Comparison of ENCODE assay signal across 1 cellular context in genomic region chrX:29419774-29420553, GRCh38.
TF ChIP-seq lines count a peak whose summit lies in the region.

No MANE protein-coding gene starts in this region.

TF ChIP-seq in WTC11, 78 proteins besides CTCF, POLR2A, EP300 and RAD21 (continued from another document):
- TF ChIP-seq PRDM15 (CRISPR knock-in tag; IDR thresholded peaks at IDR 0.05) (no peak), ZNF263 (CRISPR knock-in tag; IDR thresholded peaks at IDR 0.05; ENCODE audit: low read depth) (no peak), STAT6 (CRISPR knock-in tag; conservative IDR thresholded peaks at IDR 0.05; ENCODE audit: low read depth) (no peak), CBFB (CRISPR knock-in tag; IDR thresholded peaks at IDR 0.05; ENCODE audit: low read depth) (no peak), ZSCAN18 (CRISPR knock-in tag; IDR thresholded peaks at IDR 0.05) (no peak), TEAD4 (CRISPR knock-in tag; IDR thresholded peaks at IDR 0.05) (no peak)
